In the genomic region with DNA sequence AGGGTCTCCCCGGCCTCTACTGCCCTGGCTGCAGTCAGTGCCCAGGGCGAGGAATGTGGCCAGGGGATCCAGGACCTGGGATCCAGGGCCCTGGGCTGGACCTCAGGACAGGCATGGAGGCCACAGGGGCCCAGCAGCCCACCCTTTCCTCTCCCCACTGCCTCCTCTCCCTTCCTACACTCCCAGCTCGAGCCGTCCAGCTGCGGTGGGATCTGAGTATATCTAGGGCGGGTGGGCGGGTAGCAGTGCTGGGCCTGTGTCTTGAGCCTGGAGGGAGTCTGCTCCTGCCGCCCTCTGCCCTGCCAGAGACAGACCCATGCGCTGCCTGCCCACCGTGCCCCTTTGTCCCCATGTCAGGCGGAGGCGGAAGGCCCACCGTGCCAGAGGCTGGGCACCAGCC, we compare ENCODE assay signal across 9 cellular contexts. TPM values are rescaled to one million over a fixed set of nuclear protein-coding genes. Genes with fewer than 3 reads are reported as not detected.
"Had no signal": no experiment of that assay in that cellular context is flagged by ENCODE, and none has a peak within 500 bp of the region (broad histone marks: within the 10 kb centered on the region; RNA-seq: fewer than 3 reads in every experiment).

No MANE protein-coding gene starts in this region.

RNA-seq across cellular contexts. Expression of gene CNIH2, which starts 1.4 kb away (rescaled TPM):
- total RNA-seq: gastrocnemius medialis, left cardiac atrium, liver, tibial nerve had no signal

RNA-seq across cellular contexts. Expression of gene TMEM151A, which starts 15.1 kb away (rescaled TPM):
- total RNA-seq: activated CD4-positive, alpha-beta memory T cell treated with anti-CD3 and anti-CD28 coated beads, Interleukin-2, amount 10 ng/mL, durations not matched to agents 7 days and 5 days; activated CD4-positive, alpha-beta T cell treated with anti-CD3 and anti-CD28 coated beads, Interleukin-2, amount 10 ng/mL, durations not matched to agents 7 days and 5 days; activated CD8-positive, alpha-beta memory T cell treated with anti-CD3 and anti-CD28 coated beads, Interleukin-2, amount 10 ng/mL, durations not matched to agents 7 days and 5 days; gastrocnemius medialis; T-helper 2 cell treated with Interferon-gamma antibody and Interleukin-4, amounts not matched to agents 100 ng/mL and 5 ng/mL, for 36 hours; tibial nerve had no signal
- polyA plus RNA-seq: aorta had no signal
